ENCODE assay signal across 35 cellular contexts in the genomic region with DNA sequence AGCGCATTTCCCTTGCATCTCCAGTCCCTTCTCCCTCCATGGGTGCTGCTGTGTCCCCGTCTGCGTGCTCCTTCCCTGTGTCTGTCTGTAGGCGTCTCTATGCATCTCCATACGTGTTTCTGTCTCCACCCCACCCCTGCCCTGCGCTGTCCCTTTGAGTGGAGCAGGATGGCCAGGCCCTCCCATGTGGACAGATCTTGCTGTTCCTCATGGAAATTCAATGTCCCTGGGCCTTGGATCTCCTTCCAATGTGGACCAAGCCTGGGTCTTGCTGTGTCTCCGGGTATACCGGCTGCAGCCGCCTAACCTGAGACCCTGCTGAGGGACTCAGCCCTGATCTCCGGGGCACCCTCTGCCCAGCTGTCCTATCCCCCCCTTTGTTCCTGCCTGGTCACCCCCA.
"Had no signal": no experiment of that assay in that cellular context is flagged by ENCODE, and none has a peak within 500 bp of the region (broad histone marks: within the 10 kb centered on the region; RNA-seq: fewer than 3 reads in every experiment).

No MANE protein-coding gene starts in this region.

- H3K27ac Mint-ChIP-seq: activated B cell treated with CpG ODN at 0.5 μM for 24 hours; activated CD8-positive, alpha-beta memory T cell treated with anti-CD3 and anti-CD28 coated beads, Interleukin-2, amount 10 ng/mL, durations not matched to agents 7 days and 5 days; activated CD8-positive, alpha-beta T cell treated with anti-CD3 and anti-CD28 coated beads, Interleukin-2, amount 10 ng/mL, durations not matched to agents 7 days and 5 days; activated naive CD4-positive, alpha-beta T cell treated with anti-CD3 and anti-CD28 coated beads for 36 hours; activated naive CD4-positive, alpha-beta T cell treated with anti-CD3 and anti-CD28 coated beads, Interleukin-2, amount 50 U/mL, for 24 hours; activated naive CD8-positive, alpha-beta T cell treated with anti-CD3 and anti-CD28 coated beads for 36 hours; activated naive CD8-positive, alpha-beta T cell treated with anti-CD3 and anti-CD28 coated beads, Interleukin-2, amount 50 U/mL, for 24 hours; activated T-helper 1 cell treated with anti-CD3 and anti-CD28 coated beads, Interleukin-12 subunit alpha, Interleukin-12 subunit beta, Interleukin-2, Interleukin-4 antibody, amounts not matched to agents 30 ng/mL and 10 ng/mL and 1 ng/mL, durations not matched to agents 14 hours and 24 hours and 36 hours; activated T-helper 2 cell treated with anti-CD3 and anti-CD28 coated beads, Interferon-gamma antibody, Interleukin-2, Interleukin-4, amounts not matched to agents 10 μg/mL and 5 μg/mL and 100 μg/mL, durations not matched to agents 14 hours and 24 hours and 36 hours; effector memory CD8-positive, alpha-beta T cell; T-helper 17 cell; T-helper 2 cell treated with Interferon-gamma antibody and Interleukin-4, amounts not matched to agents 5 μg/mL and 100 μg/mL, for 36 hours had no signal

- H3K9me3 Mint-ChIP-seq: activated B cell treated with CpG ODN at 0.5 μM for 24 hours; activated naive CD4-positive, alpha-beta T cell treated with anti-CD3 and anti-CD28 coated beads for 36 hours; activated naive CD4-positive, alpha-beta T cell treated with anti-CD3 and anti-CD28 coated beads, Interleukin-2, amount 50 U/mL, for 24 hours; T-helper 2 cell treated with Interferon-gamma antibody and Interleukin-4, amounts not matched to agents 5 μg/mL and 100 μg/mL, for 36 hours had no signal

- H3K36me3 Mint-ChIP-seq: activated CD8-positive, alpha-beta memory T cell treated with anti-CD3 and anti-CD28 coated beads, Interleukin-2, amount 10 ng/mL, durations not matched to agents 7 days and 5 days; activated naive CD4-positive, alpha-beta T cell treated with anti-CD3 and anti-CD28 coated beads, Interleukin-2, amount 50 U/mL, for 24 hours had no signal

- DNase-seq: activated B cell treated with CpG ODN at 0.5 μM for 24 hours; activated CD4-positive, alpha-beta T cell treated with anti-CD3 and anti-CD28 coated beads for 48 hours; activated CD4-positive, alpha-beta T cell treated with anti-CD3 and anti-CD28 coated beads, Interleukin-2, amount 50 U/mL, for 1 hour; activated CD4-positive, alpha-beta T cell treated with anti-CD3 and anti-CD28 coated beads, Interleukin-2, amount 50 U/mL, for 48 hours; activated CD8-positive, alpha-beta memory T cell treated with anti-CD3 and anti-CD28 coated beads, Interleukin-2, amount 10 ng/mL, durations not matched to agents 7 days and 5 days; activated CD8-positive, alpha-beta memory T cell treated with anti-CD3 and anti-CD28 coated beads, Interleukin-2, amount 50 U/mL, for 4 hours; activated CD8-positive, alpha-beta T cell treated with anti-CD3 and anti-CD28 coated beads, Interleukin-2, amount 10 ng/mL, durations not matched to agents 7 days and 5 days; activated effector memory CD4-positive, alpha-beta T cell treated with anti-CD3 and anti-CD28 coated beads, Interleukin-2, amount 50 U/mL, for 16 hours; activated naive CD4-positive, alpha-beta T cell treated with anti-CD3 and anti-CD28 coated beads for 36 hours; activated naive CD8-positive, alpha-beta T cell treated with anti-CD3 and anti-CD28 coated beads for 36 hours; activated naive CD8-positive, alpha-beta T cell treated with anti-CD3 and anti-CD28 coated beads, Interleukin-2, amount 50 U/mL, for 24 hours; activated T-cell treated with anti-CD3 and anti-CD28 coated beads, Interleukin-2, amount 50 U/mL, for 1 hour; activated T-cell treated with anti-CD3 and anti-CD28 coated beads, Interleukin-2, amount 50 U/mL, for 48 hours; adrenal gland; amygdala; body of pancreas; caudate nucleus; cortex of kidney; dermis blood vessel endothelial cell; effector CD4-positive, alpha-beta T cell; effector memory CD8-positive, alpha-beta T cell; erythroblast; foreskin keratinocyte; gastrocnemius medialis; T-helper 1 cell; T-helper 17 cell; T1000; WERI-Rb-1 had no signal

- H3K27ac ChIP-seq: adrenal gland, body of pancreas, esophagus muscularis mucosa, foreskin keratinocyte, gastrocnemius medialis, WERI-Rb-1 had no signal

- H3K4me3 ChIP-seq: adrenal gland, body of pancreas, esophagus muscularis mucosa, gastrocnemius medialis had no signal

- H3K4me3 Mint-ChIP-seq: activated B cell treated with CpG ODN at 0.5 μM for 24 hours; activated CD8-positive, alpha-beta memory T cell treated with anti-CD3 and anti-CD28 coated beads, Interleukin-2, amount 10 ng/mL, durations not matched to agents 7 days and 5 days; activated CD8-positive, alpha-beta T cell treated with anti-CD3 and anti-CD28 coated beads, Interleukin-2, amount 10 ng/mL, durations not matched to agents 7 days and 5 days; activated naive CD4-positive, alpha-beta T cell treated with anti-CD3 and anti-CD28 coated beads for 36 hours; activated naive CD4-positive, alpha-beta T cell treated with anti-CD3 and anti-CD28 coated beads, Interleukin-2, amount 50 U/mL, for 24 hours; activated naive CD8-positive, alpha-beta T cell treated with anti-CD3 and anti-CD28 coated beads for 36 hours; activated naive CD8-positive, alpha-beta T cell treated with anti-CD3 and anti-CD28 coated beads, Interleukin-2, amount 50 U/mL, for 24 hours; activated T-helper 1 cell treated with anti-CD3 and anti-CD28 coated beads, Interleukin-12 subunit alpha, Interleukin-12 subunit beta, Interleukin-2, Interleukin-4 antibody, amounts not matched to agents 30 ng/mL and 10 ng/mL and 1 ng/mL, durations not matched to agents 14 hours and 24 hours and 36 hours; effector memory CD8-positive, alpha-beta T cell; T-helper 17 cell; T-helper 2 cell treated with Interferon-gamma antibody and Interleukin-4, amounts not matched to agents 5 μg/mL and 100 μg/mL, for 36 hours had no signal

- H3K36me3 ChIP-seq: adrenal gland, esophagus muscularis mucosa, gastrocnemius medialis, WERI-Rb-1 had no signal

- H3K9me3 ChIP-seq: adrenal gland, body of pancreas, esophagus muscularis mucosa, gastrocnemius medialis had no signal

- H3K27me3 ChIP-seq: adrenal gland, gastrocnemius medialis had no signal

- ATAC-seq: activated CD4-positive, CD25-positive, alpha-beta regulatory T cell treated with anti-CD3 and anti-CD28 coated beads, Interleukin-2, amount 50 U/mL, for 24 hours; activated CD8-positive, alpha-beta memory T cell treated with anti-CD3 and anti-CD28 coated beads, Interleukin-2, amount 10 ng/mL, durations not matched to agents 7 days and 5 days; activated CD8-positive, alpha-beta T cell treated with anti-CD3 and anti-CD28 coated beads, Interleukin-2, amount 10 ng/mL, durations not matched to agents 7 days and 5 days; activated naive CD8-positive, alpha-beta T cell treated with anti-CD3 and anti-CD28 coated beads, Interleukin-2, amount 50 U/mL, for 24 hours; body of pancreas; effector memory CD8-positive, alpha-beta T cell; foreskin keratinocyte; gastrocnemius medialis; T-helper 17 cell had no signal

- H3K4me1 ChIP-seq: adrenal gland, foreskin keratinocyte, gastrocnemius medialis had no signal

- FAIRE-seq: colon had no signal

- H3K27me3 Mint-ChIP-seq: activated CD8-positive, alpha-beta memory T cell treated with anti-CD3 and anti-CD28 coated beads, Interleukin-2, amount 10 ng/mL, durations not matched to agents 7 days and 5 days had no signal
